10 cellular contexts compared by ENCODE assay signal in the genomic region with DNA sequence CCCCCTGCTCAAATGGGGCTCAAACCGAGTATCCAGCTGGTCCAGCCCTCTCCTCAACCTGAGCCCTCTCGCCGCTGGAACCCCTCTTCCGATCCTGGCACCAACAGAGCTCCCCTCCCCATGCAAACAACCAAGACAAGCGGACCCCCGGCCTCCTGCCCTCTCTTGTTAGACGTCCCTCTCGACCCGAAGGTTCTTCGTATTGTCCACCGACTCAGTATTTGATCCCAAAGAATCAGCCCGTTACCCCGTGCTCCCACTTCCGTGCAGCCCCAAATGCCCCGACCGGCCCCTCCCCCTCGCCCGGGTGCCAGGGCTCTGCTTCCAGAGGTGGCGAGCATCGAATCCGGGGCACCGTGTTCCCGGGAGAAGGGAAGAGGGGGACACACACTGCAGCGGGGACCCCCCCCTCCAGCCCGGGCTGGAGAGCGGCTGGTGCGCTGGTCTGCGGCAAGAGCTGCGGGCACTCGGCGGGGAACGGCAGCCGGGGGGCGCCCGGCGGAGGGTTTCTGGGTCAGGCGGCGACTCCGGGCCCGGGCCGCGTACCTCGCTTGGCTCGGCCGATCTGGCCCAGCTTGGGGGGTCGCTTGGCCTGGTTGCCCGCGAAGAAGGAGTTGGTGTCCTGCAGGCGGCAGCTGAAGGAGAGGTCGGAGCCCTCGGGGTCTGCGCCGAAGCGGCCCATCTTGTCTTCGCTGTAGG. TPM values are rescaled to one million over a fixed set of nuclear protein-coding genes. Genes with fewer than 3 reads are reported as not detected.
DNase-seq lines count a peak whose midpoint lies in the region; ATAC-seq lines count a peak whose summit lies in the region.
"Had no signal": no experiment of that assay in that cellular context is flagged by ENCODE, and none has a peak within 500 bp of the region (broad histone marks: within the 10 kb centered on the region; RNA-seq: fewer than 3 reads in every experiment).

No MANE protein-coding gene starts in this region.

- intact Hi-C loops in sciatic nerve (cut with DNase I): no loop called here

- peak overlapping the region; percentile 78 to 89 (median 84) for H3K4me3 Mint-ChIP-seq in CD4-positive, CD25-positive, alpha-beta regulatory T cell
- peak overlapping the region; percentile 77 for H3K4me3 Mint-ChIP-seq in memory B cell

- peaks cover 6% of the 10 kb centered on the region for H3K36me3 Mint-ChIP-seq in CD4-positive, CD25-positive, alpha-beta regulatory T cell
- peaks cover 6% of the 10 kb centered on the region for H3K36me3 Mint-ChIP-seq in memory B cell

- no peaks in the 10 kb centered on the region for H3K36me3 ChIP-seq in CD4-positive, CD25-positive, alpha-beta regulatory T cell (ENCODE audit: control insufficient read depth, insufficient read depth, low read length)
- H3K36me3 ChIP-seq in HUES48 (ENCODE audit: control insufficient read depth, insufficient read depth, low read length): 0 out of 2 replicates have a peak, but pooled peaks cover 5% of the 10 kb centered on the region
- H3K36me3 ChIP-seq in adipocyte (ENCODE audit: control insufficient read depth, insufficient read depth, low read length, severe bottlenecking): no peaks in the 10 kb centered on the region

- H3K4me1 ChIP-seq in CD4-positive, CD25-positive, alpha-beta regulatory T cell (ENCODE audit: control insufficient read depth, insufficient read depth, low read length, poor library complexity, severe bottlenecking): peaks cover 28% of the 10 kb centered on the region
- H3K4me1 ChIP-seq in HUES48 (ENCODE audit: control insufficient read depth, insufficient read depth, low read length): peaks cover 6% of the 10 kb centered on the region
- peaks cover 10% of the 10 kb centered on the region for H3K4me1 ChIP-seq in adipocyte (ENCODE audit: control insufficient read depth, insufficient read depth, low read length)

- H3K9me3 ChIP-seq in CD4-positive, CD25-positive, alpha-beta regulatory T cell (ENCODE audit: control insufficient read depth in 2 of 2, low read length in 2 of 2): no peaks in the 10 kb centered on the region
- H3K9me3 ChIP-seq in HUES48 (ENCODE audit: control insufficient read depth, insufficient read depth, low read length) (no peaks in the 10 kb centered on the region), adipocyte (ENCODE audit: control insufficient read depth, low read length) (no peaks in the 10 kb centered on the region)

- peak overlapping the region; percentile 44 for H3K4me3 ChIP-seq in CD4-positive, CD25-positive, alpha-beta regulatory T cell (ENCODE audit: low read depth, low read length)
- H3K4me3 ChIP-seq in HUES48 (ENCODE audit: low read depth, low read length) (peak overlapping the region; percentile 73), adipocyte (ENCODE audit: low read length) (peak overlapping the region; percentile 41)

- 0 out of 2 replicates have a peak overlapping the region, but pooled peaks have one; percentile 26 for H3K9ac ChIP-seq in HUES48 (ENCODE audit: low read depth, low read length)
- H3K9ac ChIP-seq in adipocyte (ENCODE audit: low read length): no peak overlapping the region

- peaks cover 0 to 4% (median 0%) of the 10 kb centered on the region in 7 donors for H3K9me3 Mint-ChIP-seq in CD4-positive, CD25-positive, alpha-beta regulatory T cell
- H3K9me3 Mint-ChIP-seq in memory B cell: no peaks in the 10 kb centered on the region

- H3K27ac Mint-ChIP-seq in CD4-positive, CD25-positive, alpha-beta regulatory T cell: no peak overlapping the region
- no peak overlapping the region for H3K27ac Mint-ChIP-seq in memory B cell

- peaks cover 11% of the 10 kb centered on the region for H3K27me3 ChIP-seq in CD4-positive, CD25-positive, alpha-beta regulatory T cell (ENCODE audit: control insufficient read depth, insufficient read depth, low read length)
- peaks cover 53% of the 10 kb centered on the region for H3K27me3 ChIP-seq in HUES48 (ENCODE audit: control insufficient read depth, insufficient read depth, low read length)
- peaks cover 6% of the 10 kb centered on the region for H3K27me3 ChIP-seq in adipocyte (replicated peaks; ENCODE audit: control insufficient read depth, insufficient read depth, low read length)

- no peak for DNase-seq in CD4-positive, CD25-positive, alpha-beta regulatory T cell
- peak; percentile 4 for DNase-seq in adipocyte (ENCODE audit: low read depth)
- no peak for DNase-seq in memory B cell (ENCODE audit: low spot score in 2 of 2)
- DNase-seq in sciatic nerve (ENCODE audit: low spot score): no peak

- ATAC-seq in CD4-positive, CD25-positive, alpha-beta regulatory T cell (ENCODE audit: low read depth in 2 of 2): no peak
- ATAC-seq in memory B cell (ENCODE audit: low read depth): no peak
- ATAC-seq in HG03378 (IDR thresholded peaks at IDR 0.05; ENCODE audit: unreplicated experiment): no peak
- no peak for ATAC-seq in sciatic nerve
- no peak for ATAC-seq in HG02763 (IDR thresholded peaks at IDR 0.05; ENCODE audit: unreplicated experiment)
- no peak for ATAC-seq in GM19455 (IDR thresholded peaks at IDR 0.05; ENCODE audit: unreplicated experiment)

- peaks cover 45% of the 10 kb centered on the region for H3K27me3 Mint-ChIP-seq in CD4-positive, CD25-positive, alpha-beta regulatory T cell
- peaks cover 26% of the 10 kb centered on the region for H3K27me3 Mint-ChIP-seq in memory B cell

- H3K27ac ChIP-seq in CD4-positive, CD25-positive, alpha-beta regulatory T cell (ENCODE audit: insufficient read depth, low read length, poor library complexity, severe bottlenecking): no peak overlapping the region
- H3K27ac ChIP-seq in HUES48 (ENCODE audit: low read depth, low read length): peak overlapping the region; percentile 69

- peaks cover 0 to 28% (median 19%) of the 10 kb centered on the region in 4 donors for H3K4me1 Mint-ChIP-seq in CD4-positive, CD25-positive, alpha-beta regulatory T cell
- peaks cover 19% of the 10 kb centered on the region for H3K4me1 Mint-ChIP-seq in memory B cell

RNA-seq across cellular contexts. Expression of a gene that starts 0.6 kb away (rescaled TPM):
- 0.37 TPM for total RNA-seq in CD4-positive, CD25-positive, alpha-beta regulatory T cell
- polyA plus RNA-seq in CD4-positive, CD25-positive, alpha-beta regulatory T cell: not detected
- total RNA-seq in sciatic nerve: 0.53 TPM
- total RNA-seq: myocyte had no signal

RNA-seq across cellular contexts. Expression of a gene that starts 11.2 kb away (rescaled TPM):
- 0.84 TPM for total RNA-seq in CD4-positive, CD25-positive, alpha-beta regulatory T cell
- 1 to 10 TPM; 5.1 to 7.5 (median 5.7) TPM for polyA plus RNA-seq in CD4-positive, CD25-positive, alpha-beta regulatory T cell
- 1.3 TPM for total RNA-seq in sciatic nerve

RNA-seq across cellular contexts. Expression of a gene that starts 12.0 kb away (rescaled TPM):
- 22.6 TPM for total RNA-seq in CD4-positive, CD25-positive, alpha-beta regulatory T cell
- polyA plus RNA-seq in CD4-positive, CD25-positive, alpha-beta regulatory T cell: 10 to 100 TPM; 49.6 to 64.0 (median 56.8) TPM
- 16.7 TPM for total RNA-seq in sciatic nerve

RNA-seq across cellular contexts. Expression of a gene that starts 15.1 kb away (rescaled TPM):
- total RNA-seq in CD4-positive, CD25-positive, alpha-beta regulatory T cell: not detected
- polyA plus RNA-seq in CD4-positive, CD25-positive, alpha-beta regulatory T cell: not detected
- not detected for total RNA-seq in sciatic nerve
- total RNA-seq: M059J, myocyte had no signal

RNA-seq across cellular contexts. Expression of a gene that starts 31.3 kb away (rescaled TPM):
- not detected for total RNA-seq in CD4-positive, CD25-positive, alpha-beta regulatory T cell
- polyA plus RNA-seq in CD4-positive, CD25-positive, alpha-beta regulatory T cell: under 1 TPM in 1 of 4 donors, not detected in 3; 0.74 TPM
- 0.53 TPM for total RNA-seq in sciatic nerve
- total RNA-seq: M059J, myocyte had no signal
